ENCODE assay signal across 27 cellular contexts in genomic region chr4:95216636-95217035, GRCh38.
"Had no signal": no experiment of that assay in that cellular context is flagged by ENCODE, and none has a peak within 500 bp of the region (broad histone marks: within the 10 kb centered on the region; RNA-seq: fewer than 3 reads in every experiment).

No MANE protein-coding gene starts in this region.

- H3K9me3 Mint-ChIP-seq: activated B cell treated with CpG ODN at 0.5 μM for 24 hours; activated CD4-positive, alpha-beta T cell treated with anti-CD3 and anti-CD28 coated beads, Interleukin-2, amount 10 ng/mL, durations not matched to agents 7 days and 5 days; T-helper 1 cell treated with Interleukin-12 subunit alpha and Interleukin-12 subunit beta and Interleukin-4 antibody, amounts not matched to agents 30 μg/mL and 1 μg/mL, for 36 hours had no signal

- H3K36me3 ChIP-seq: breast epithelium, MG63, SJSA1 had no signal

- H3K9me3 ChIP-seq: breast epithelium, MG63, SJSA1 had no signal

- H3K4me1 Mint-ChIP-seq: activated B cell treated with CpG ODN at 0.5 μM for 24 hours; activated CD4-positive, alpha-beta T cell treated with anti-CD3 and anti-CD28 coated beads, Interleukin-2, amount 10 ng/mL, durations not matched to agents 7 days and 5 days had no signal

- H3K27ac Mint-ChIP-seq: activated B cell treated with CpG ODN at 0.5 μM for 24 hours; activated CD4-positive, alpha-beta memory T cell treated with anti-CD3 and anti-CD28 coated beads for 36 hours; activated CD4-positive, alpha-beta T cell treated with anti-CD3 and anti-CD28 coated beads, Interleukin-2, amount 10 ng/mL, durations not matched to agents 7 days and 5 days; activated T-helper 2 cell treated with anti-CD3 and anti-CD28 coated beads, Interferon-gamma antibody, Interleukin-2, Interleukin-4, amounts not matched to agents 10 μg/mL and 5 μg/mL and 100 μg/mL, durations not matched to agents 14 hours and 24 hours and 36 hours; T-helper 1 cell treated with Interleukin-12 subunit alpha and Interleukin-12 subunit beta and Interleukin-4 antibody, amounts not matched to agents 30 μg/mL and 1 μg/mL, for 36 hours had no signal

- H3K27me3 Mint-ChIP-seq: activated B cell treated with CpG ODN at 0.5 μM for 24 hours; activated CD4-positive, alpha-beta T cell treated with anti-CD3 and anti-CD28 coated beads, Interleukin-2, amount 10 ng/mL, durations not matched to agents 7 days and 5 days had no signal

- DNase-seq: activated B cell treated with CpG ODN at 0.5 μM for 24 hours; activated CD4-positive, alpha-beta memory T cell treated with anti-CD3 and anti-CD28 coated beads for 36 hours; activated CD4-positive, alpha-beta T cell treated with anti-CD3 and anti-CD28 coated beads for 1 hour; activated CD4-positive, alpha-beta T cell treated with anti-CD3 and anti-CD28 coated beads, Interleukin-2, amount 10 ng/mL, durations not matched to agents 7 days and 5 days; activated gamma-delta T cell treated with Interleukin-2 at 50 U/mL for 16 hours; activated naive CD4-positive, alpha-beta T cell treated with anti-CD3 and anti-CD28 coated beads, Interleukin-2, amount 50 U/mL, for 16 hours; activated T-cell treated with anti-CD3 and anti-CD28 coated beads for 4 hours; activated T-cell treated with anti-CD3 and anti-CD28 coated beads, Interleukin-2, amount 50 U/mL, for 48 hours; aorta; caudate nucleus; KG1; MG63; NCI-H1092 treated with DMSO at 0.1 percent for 48 hours; NCI-H1417 treated with DMSO at 0.1 percent for 48 hours; NCI-H1694; NCI-H2029; NCI-H2107; NCI-H2171 treated with DMSO at 0.1 percent for 48 hours; NCI-H226; NCI-H526 treated with DMSO at 0.1 percent for 48 hours; NCI-H82; PC-3; SHP77 had no signal

- H3K27me3 ChIP-seq: breast epithelium, MG63, SJSA1 had no signal

- H3K4me3 ChIP-seq: breast epithelium, MG63, SJSA1 had no signal

- H3K27ac ChIP-seq: SJSA1 had no signal

- H3K4me1 ChIP-seq: breast epithelium, SJSA1 had no signal

- H3K4me3 Mint-ChIP-seq: activated B cell treated with CpG ODN at 0.5 μM for 24 hours; activated CD4-positive, alpha-beta memory T cell treated with anti-CD3 and anti-CD28 coated beads for 36 hours; activated CD4-positive, alpha-beta T cell treated with anti-CD3 and anti-CD28 coated beads, Interleukin-2, amount 10 ng/mL, durations not matched to agents 7 days and 5 days; T-helper 1 cell treated with Interleukin-12 subunit alpha and Interleukin-12 subunit beta and Interleukin-4 antibody, amounts not matched to agents 30 μg/mL and 1 μg/mL, for 36 hours had no signal

- H3K36me3 Mint-ChIP-seq: activated CD4-positive, alpha-beta memory T cell treated with anti-CD3 and anti-CD28 coated beads for 36 hours had no signal

- ATAC-seq: PC-3 had no signal
